8 cellular contexts compared by ENCODE assay signal in genomic region chr19:3185482-3186376, GRCh38. TPM values are rescaled to one million over a fixed set of nuclear protein-coding genes. Genes with fewer than 3 reads are reported as not detected.
A peak's percentile ranks its signal among the peaks of the same experiment; 100 is the strongest.
DNase-seq lines count a peak whose midpoint lies in the region; ATAC-seq and TF ChIP-seq lines count a peak whose summit lies in the region.

NCLN (plus strand) TSS chr19:3185930; CDS start chr19:3186031, 101 bp downstream.

- peak within 1 kb of the TSS; percentile 90 for H3K4me3 ChIP-seq in Jurkat, Clone E6-1 (ENCODE audit: low read length)
- H3K4me3 ChIP-seq in PC-9 = peak within 1 kb of the TSS; percentile 73
- peak within 1 kb of the TSS; percentile 94 for H3K4me3 ChIP-seq in epithelial cell of proximal tubule (ENCODE audit: low read depth, low read length)

- no peak within 1 kb of the TSS for H3K27ac ChIP-seq in PC-9

- no peaks in the 10 kb centered on the region for H3K9me2 ChIP-seq in PC-9 (ENCODE audit: insufficient read depth)

- TF ChIP-seq CTCF in PC-9 (conservative IDR thresholded peaks at IDR 0.05) (no peak), epithelial cell of proximal tubule (conservative IDR thresholded peaks at IDR 0.05; ENCODE audit: low read depth, low read length) (no peak)

- H3K79me2 ChIP-seq in PC-9 (ENCODE audit: low read depth) = peaks cover 40% of the 10 kb centered on the region

- peak within 1 kb of the TSS; percentile 94 for H3K4me2 ChIP-seq in PC-9

- no peaks in the 10 kb centered on the region for H3K27me3 ChIP-seq in PC-9 (ENCODE audit: insufficient read depth, low read depth)

- intact Hi-C loops in PC-9 (cut with micrococcal nuclease; ENCODE audit: unreplicated experiment) = loop anchor here (1.0 kb wide), 1 partner anchor 235 kb away; no protein-coding TSS in a partner anchor

- H4K20me1 ChIP-seq in PC-9 (ENCODE audit: insufficient read depth) = peaks cover 13% of the 10 kb centered on the region

- BruUV-seq in PC-9 (replicated peaks; lab: Mats Ljungman, UMichigan) = no TSS peak

- H3K4me1 ChIP-seq in PC-9 (replicated peaks; ENCODE audit: insufficient read depth) = 0 out of 2 replicates have a peak, but pooled peaks cover 8% of the 10 kb centered on the region

- peak; percentile 97 for DNase-seq in DMS 273 (lab: John Stamatoyannopoulos, UW; ENCODE audit: unreplicated experiment)
- DNase-seq in Jurkat, Clone E6-1 (ENCODE audit: low read depth, low spot score) = peak; percentile 94
- DNase-seq in PC-9 = peak; percentile 74 to 87
- DNase-seq in activated T-cell treated with anti-CD3 and anti-CD28 coated beads, Interleukin-2, amount 50 U/mL, for 1 hour = peak; percentile 96
- peak; percentile 78 for DNase-seq in epithelial cell of proximal tubule (ENCODE audit: low read depth)
- peak; percentile 95 for DNase-seq in mucosa of gallbladder (ENCODE audit: low spot score)
- DNase-seq in stimulated activated CD8-positive, alpha-beta memory T cell treated with anti-CD3 and anti-CD28 coated beads, Interleukin-4, amount 100 ng/mL, for 4 hours (ENCODE audit: low read depth in 2 of 2, low spot score in 1 of 2) = peak; percentile 84 to 90

- peak within 1 kb of the TSS; percentile 89 for H2AFZ ChIP-seq in PC-9

- no peaks in the 10 kb centered on the region; the same call in 1 of the 2 replicates for H3F3A ChIP-seq in PC-9 (ENCODE audit: insufficient read depth, low read depth)

- POLR2A ChIA-PET in PC-9 (lab: Charles Lee; ENCODE audit: unreplicated experiment) = interaction anchor here (0.6 kb wide), 1 partner anchor 90 kb away, joined by 14 read pairs; no protein-coding TSS in a partner anchor

- H3K9me3 ChIP-seq in PC-9 (ENCODE audit: insufficient read depth, low read depth) = no peaks in the 10 kb centered on the region

- ATAC-seq in GM21619 (IDR thresholded peaks at IDR 0.05; ENCODE audit: unreplicated experiment) = peak; percentile 70

- no peaks in the 10 kb centered on the region for H3K36me3 ChIP-seq in PC-9 (ENCODE audit: low read depth)

- CTCF ChIA-PET in PC-9 (lab: Charles Lee) = no interaction called here

RNA-seq across cellular contexts. Expression of gene NCLN, which starts in this region (rescaled TPM):
- polyA plus RNA-seq in Jurkat, Clone E6-1 (2012; ENCODE audit: insufficient read depth, insufficient read length) = 65.8 TPM
- 46.0 and 61.4 TPM in 2 replicates for total RNA-seq in PC-9 (2021)
- 59.7 and 116 TPM in 2 replicates for total RNA-seq in epithelial cell of proximal tubule
- total RNA-seq in mucosa of gallbladder = 44.9 TPM
